Comparison of ENCODE assay signal across 35 cellular contexts in the genomic region with DNA sequence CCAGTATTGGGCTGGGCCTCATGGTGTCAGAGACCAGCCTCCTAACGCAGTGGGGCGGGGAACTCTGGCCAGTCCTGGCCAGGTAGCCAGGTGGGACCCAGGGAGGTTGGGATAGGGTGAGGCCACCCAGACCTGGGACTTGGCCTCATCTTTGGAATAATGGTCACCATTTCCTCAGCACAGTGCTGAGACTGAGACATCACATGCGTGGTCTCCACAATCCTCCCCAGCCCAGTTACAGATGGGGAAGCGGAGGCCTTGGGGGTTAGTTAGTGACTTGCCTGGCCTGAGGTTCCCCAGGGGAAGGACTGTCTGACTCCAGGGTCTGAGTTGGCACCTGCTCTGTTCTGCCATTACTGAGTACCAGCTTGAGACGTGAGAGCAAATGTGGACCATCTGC.
"Had no signal": no experiment of that assay in that cellular context is flagged by ENCODE, and none has a peak within 500 bp of the region (broad histone marks: within the 10 kb centered on the region; RNA-seq: fewer than 3 reads in every experiment).

No MANE protein-coding gene starts in this region.

- DNase-seq: activated B cell treated with CpG ODN at 0.5 μM for 24 hours; activated CD4-positive, alpha-beta memory T cell treated with anti-CD3 and anti-CD28 coated beads for 36 hours; activated CD4-positive, alpha-beta T cell treated with anti-CD3 and anti-CD28 coated beads for 4 hours; activated CD4-positive, alpha-beta T cell treated with anti-CD3 and anti-CD28 coated beads, Interleukin-2, amount 10 ng/mL, durations not matched to agents 24 days and 14 days; activated CD4-positive, alpha-beta T cell treated with anti-CD3 and anti-CD28 coated beads, Interleukin-2, amount 50 U/mL, for 1 hour; activated CD4-positive, alpha-beta T cell treated with anti-CD3 and anti-CD28 coated beads, Interleukin-2, amount 50 U/mL, for 4 hours; activated CD4-positive, CD25-positive, alpha-beta regulatory T cell treated with anti-CD3 and anti-CD28 coated beads, Interleukin-2, amount 50 U/mL, for 72 hours; activated CD8-positive, alpha-beta memory T cell treated with anti-CD3 and anti-CD28 coated beads, Interleukin-2, amount 50 U/mL, for 4 hours; activated CD8-positive, alpha-beta T cell treated with anti-CD3 and anti-CD28 coated beads for 36 hours; activated effector memory CD4-positive, alpha-beta T cell treated with anti-CD3 and anti-CD28 coated beads, Interleukin-2, amount 50 U/mL, for 16 hours; activated gamma-delta T cell treated with Interleukin-2 at 50 U/mL for 16 hours; activated naive CD4-positive, alpha-beta T cell; activated naive CD4-positive, alpha-beta T cell treated with anti-CD3 and anti-CD28 coated beads for 36 hours; activated naive CD4-positive, alpha-beta T cell treated with anti-CD3 and anti-CD28 coated beads, Interleukin-2, amount 50 U/mL, for 16 hours; activated naive CD8-positive, alpha-beta T cell treated with anti-CD3 and anti-CD28 coated beads for 36 hours; activated T-cell treated with anti-CD3 and anti-CD28 coated beads for 4 hours; activated T-cell treated with anti-CD3 and anti-CD28 coated beads, Interleukin-2, amount 50 U/mL, for 1 hour; activated T-cell treated with anti-CD3 and anti-CD28 coated beads, Interleukin-2, amount 50 U/mL, for 4 hours; activated T-cell treated with anti-CD3 and anti-CD28 coated beads, Interleukin-2, amount 50 U/mL, for 72 hours; adrenal gland; amniotic stem cell; body of pancreas; brain microvascular endothelial cell; central memory CD4-positive, alpha-beta T cell; T-helper 2 cell; T-helper 9 cell had no signal

- H3K4me3 Mint-ChIP-seq: activated B cell treated with CpG ODN at 0.5 μM for 24 hours; activated CD4-positive, alpha-beta memory T cell treated with anti-CD3 and anti-CD28 coated beads for 36 hours; activated CD4-positive, alpha-beta T cell treated with anti-CD3 and anti-CD28 coated beads, Interleukin-2, amount 10 ng/mL, durations not matched to agents 24 days and 14 days; activated CD8-positive, alpha-beta T cell treated with anti-CD3 and anti-CD28 coated beads for 36 hours; activated naive CD4-positive, alpha-beta T cell treated with anti-CD3 and anti-CD28 coated beads for 36 hours; activated naive CD8-positive, alpha-beta T cell treated with anti-CD3 and anti-CD28 coated beads for 36 hours; activated T-cell treated with anti-CD3 and anti-CD28 coated beads, Interleukin-2, amount 50 U/mL, for 4 hours; activated T-cell treated with anti-CD3 and anti-CD28 coated beads, Interleukin-2, amount 50 U/mL, for 72 hours; activated T-helper 1 cell treated with anti-CD3 and anti-CD28 coated beads, Interleukin-12 subunit alpha, Interleukin-12 subunit beta, Interleukin-2, Interleukin-4 antibody, amounts not matched to agents 30 ng/mL and 10 ng/mL and 1 ng/mL, durations not matched to agents 14 hours and 24 hours and 36 hours; activated T-helper 17 cell treated with anti-CD3 and anti-CD28 coated beads, Interleukin-2, amount 50 U/mL, for 72 hours; T-helper 1 cell treated with Interleukin-12 subunit alpha and Interleukin-12 subunit beta and Interleukin-4 antibody, amounts not matched to agents 30 μg/mL and 1 μg/mL, for 36 hours; T-helper 2 cell treated with Interferon-gamma antibody and Interleukin-4, amounts not matched to agents 5 μg/mL and 100 μg/mL, for 36 hours had no signal

- H3K4me1 ChIP-seq: adrenal gland, body of pancreas, breast epithelium had no signal

- H3K9me3 Mint-ChIP-seq: activated B cell treated with CpG ODN at 0.5 μM for 24 hours; activated CD4-positive, alpha-beta memory T cell treated with anti-CD3 and anti-CD28 coated beads for 36 hours; activated CD4-positive, alpha-beta T cell treated with anti-CD3 and anti-CD28 coated beads, Interleukin-2, amount 10 ng/mL, durations not matched to agents 24 days and 14 days; activated CD8-positive, alpha-beta T cell treated with anti-CD3 and anti-CD28 coated beads for 36 hours; activated naive CD4-positive, alpha-beta T cell treated with anti-CD3 and anti-CD28 coated beads for 36 hours; activated naive CD4-positive, alpha-beta T cell treated with anti-CD3 and anti-CD28 coated beads, Interleukin-2, amount 50 U/mL, for 72 hours; activated naive CD8-positive, alpha-beta T cell treated with anti-CD3 and anti-CD28 coated beads for 36 hours; activated T-cell treated with anti-CD3 and anti-CD28 coated beads, Interleukin-2, amount 50 U/mL, for 4 hours; activated T-cell treated with anti-CD3 and anti-CD28 coated beads, Interleukin-2, amount 50 U/mL, for 72 hours; activated T-helper 1 cell treated with anti-CD3 and anti-CD28 coated beads, Interleukin-12 subunit alpha, Interleukin-12 subunit beta, Interleukin-2, Interleukin-4 antibody, amounts not matched to agents 30 ng/mL and 10 ng/mL and 1 ng/mL, durations not matched to agents 14 hours and 24 hours and 36 hours; activated T-helper 17 cell treated with anti-CD3 and anti-CD28 coated beads, Interleukin-2, amount 50 U/mL, for 72 hours; T-helper 1 cell treated with Interleukin-12 subunit alpha and Interleukin-12 subunit beta and Interleukin-4 antibody, amounts not matched to agents 30 μg/mL and 1 μg/mL, for 36 hours; T-helper 2 cell treated with Interferon-gamma antibody and Interleukin-4, amounts not matched to agents 5 μg/mL and 100 μg/mL, for 36 hours had no signal

- H3K36me3 ChIP-seq: adrenal gland, brain microvascular endothelial cell, breast epithelium had no signal

- H3K4me1 Mint-ChIP-seq: activated B cell treated with CpG ODN at 0.5 μM for 24 hours; activated CD4-positive, alpha-beta T cell treated with anti-CD3 and anti-CD28 coated beads, Interleukin-2, amount 10 ng/mL, durations not matched to agents 24 days and 14 days; activated naive CD8-positive, alpha-beta T cell treated with anti-CD3 and anti-CD28 coated beads for 36 hours; activated T-helper 17 cell treated with anti-CD3 and anti-CD28 coated beads, Interleukin-2, amount 50 U/mL, for 72 hours had no signal

- FAIRE-seq: astrocyte, TTC549 had no signal

- H3K27me3 ChIP-seq: body of pancreas, breast epithelium had no signal

- H3K27ac ChIP-seq: adrenal gland, body of pancreas, brain microvascular endothelial cell, breast epithelium, VCaP had no signal

- H3K9me3 ChIP-seq: adrenal gland, body of pancreas, breast epithelium had no signal

- H3K4me3 ChIP-seq: adrenal gland, body of pancreas, breast epithelium had no signal

- ATAC-seq: activated CD8-positive, alpha-beta T cell treated with anti-CD3 and anti-CD28 coated beads for 36 hours; activated naive CD4-positive, alpha-beta T cell treated with anti-CD3 and anti-CD28 coated beads, Interleukin-2, amount 50 U/mL, for 72 hours; activated T-cell treated with anti-CD3 and anti-CD28 coated beads, Interleukin-2, amount 50 U/mL, for 4 hours; activated T-cell treated with anti-CD3 and anti-CD28 coated beads, Interleukin-2, amount 50 U/mL, for 72 hours; activated T-helper 17 cell treated with anti-CD3 and anti-CD28 coated beads, Interleukin-2, amount 50 U/mL, for 72 hours; body of pancreas had no signal

- H3K27ac Mint-ChIP-seq: activated B cell treated with CpG ODN at 0.5 μM for 24 hours; activated CD4-positive, alpha-beta memory T cell treated with anti-CD3 and anti-CD28 coated beads for 36 hours; activated CD4-positive, alpha-beta T cell treated with anti-CD3 and anti-CD28 coated beads, Interleukin-2, amount 10 ng/mL, durations not matched to agents 24 days and 14 days; activated CD8-positive, alpha-beta T cell treated with anti-CD3 and anti-CD28 coated beads for 36 hours; activated naive CD4-positive, alpha-beta T cell treated with anti-CD3 and anti-CD28 coated beads for 36 hours; activated naive CD4-positive, alpha-beta T cell treated with anti-CD3 and anti-CD28 coated beads, Interleukin-2, amount 50 U/mL, for 72 hours; activated naive CD8-positive, alpha-beta T cell treated with anti-CD3 and anti-CD28 coated beads for 36 hours; activated T-cell treated with anti-CD3 and anti-CD28 coated beads, Interleukin-2, amount 50 U/mL, for 72 hours; activated T-helper 1 cell treated with anti-CD3 and anti-CD28 coated beads, Interleukin-12 subunit alpha, Interleukin-12 subunit beta, Interleukin-2, Interleukin-4 antibody, amounts not matched to agents 30 ng/mL and 10 ng/mL and 1 ng/mL, durations not matched to agents 14 hours and 24 hours and 36 hours; activated T-helper 17 cell treated with anti-CD3 and anti-CD28 coated beads, Interleukin-2, amount 50 U/mL, for 72 hours; T-helper 1 cell treated with Interleukin-12 subunit alpha and Interleukin-12 subunit beta and Interleukin-4 antibody, amounts not matched to agents 30 μg/mL and 1 μg/mL, for 36 hours; T-helper 2 cell treated with Interferon-gamma antibody and Interleukin-4, amounts not matched to agents 5 μg/mL and 100 μg/mL, for 36 hours had no signal
